In the genomic region with DNA sequence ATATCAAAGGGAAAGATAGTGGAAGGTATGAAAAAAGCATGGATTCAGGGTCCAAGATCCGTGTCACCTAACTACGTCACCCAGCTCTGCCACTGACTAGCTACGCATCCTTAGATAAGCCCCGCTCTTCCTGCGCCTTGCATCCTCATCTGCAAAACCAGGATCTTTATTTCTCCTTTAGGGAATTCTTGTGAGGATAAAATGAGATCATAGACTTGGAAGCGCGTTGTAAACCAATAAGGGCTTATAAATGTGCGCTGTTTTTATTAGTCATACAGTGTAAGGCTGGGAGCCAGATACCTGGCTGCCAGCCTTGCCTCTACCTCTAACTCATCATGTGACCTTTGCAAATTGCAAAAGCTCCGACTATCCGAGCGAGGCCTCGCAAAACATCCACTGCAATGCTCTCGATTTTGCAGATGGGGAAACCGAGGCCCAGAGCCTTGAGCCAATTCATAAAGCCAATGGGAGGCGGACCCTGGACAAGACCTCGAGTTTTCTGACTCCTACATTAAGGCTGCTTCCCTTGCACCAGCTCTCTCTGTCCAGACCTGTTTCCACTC, we compare ENCODE assay signal across 8 cellular contexts. TPM values are rescaled to one million over a fixed set of nuclear protein-coding genes. Genes with fewer than 3 reads are reported as not detected.
DNase-seq lines count a peak whose midpoint lies in the region; ATAC-seq lines count a peak whose summit lies in the region.

No MANE protein-coding gene starts in this region.

- H3K9me3 ChIP-seq in iPS-20b (ENCODE audit: insufficient read depth, low read depth, low read length): no peaks in the 10 kb centered on the region

- 0 out of 2 replicates have a peak, but pooled peaks cover 4% of the 10 kb centered on the region for H3K4me1 ChIP-seq in iPS-20b (ENCODE audit: insufficient read depth, low read length)

- no peaks in the 10 kb centered on the region for H3K9me3 Mint-ChIP-seq in activated naive CD8-positive, alpha-beta T cell treated with anti-CD3 and anti-CD28 coated beads, Interleukin-2, amount 10 ng/mL, durations not matched to agents 7 days and 5 days

- H3K27me3 ChIP-seq in iPS-20b (ENCODE audit: insufficient read depth, low read length): peaks cover 29% of the 10 kb centered on the region

- POLR2A ChIA-PET in activated naive CD8-positive, alpha-beta T cell treated with anti-CD3 and anti-CD28 coated beads, Interleukin-2, amount 10 ng/mL, durations not matched to agents 7 days and 5 days (lab: Charles Lee): interaction anchor here (0.6 to 1.8 kb wide), 6 partner anchors 9 to 208 kb away, joined by 3 to 20 read pairs (median 4); partner anchors contain the start of gene TMEM109

- H3K27ac Mint-ChIP-seq in activated naive CD8-positive, alpha-beta T cell treated with anti-CD3 and anti-CD28 coated beads, Interleukin-2, amount 10 ng/mL, durations not matched to agents 7 days and 5 days: peak overlapping the region; percentile 91

- peak overlapping the region; percentile 98 for H3K4me3 ChIP-seq in iPS-20b (ENCODE audit: low read length)

- no peaks in the 10 kb centered on the region for H3K27me3 Mint-ChIP-seq in activated naive CD8-positive, alpha-beta T cell treated with anti-CD3 and anti-CD28 coated beads, Interleukin-2, amount 10 ng/mL, durations not matched to agents 7 days and 5 days

- ATAC-seq in activated naive CD8-positive, alpha-beta T cell treated with anti-CD3 and anti-CD28 coated beads, Interleukin-2, amount 10 ng/mL, durations not matched to agents 7 days and 5 days (ENCODE audit: low read depth): no peak
- no peak for ATAC-seq in GM21528 (IDR thresholded peaks at IDR 0.05; ENCODE audit: low FRiP score, unreplicated experiment)

- H3K9ac ChIP-seq in iPS-20b (ENCODE audit: low read depth, low read length): peak overlapping the region; percentile 91

- H3K36me3 ChIP-seq in iPS-20b (ENCODE audit: insufficient read depth, low read depth, low read length): peaks cover 33% of the 10 kb centered on the region

- peak overlapping the region; percentile 46 for H3K27ac ChIP-seq in iPS-20b (ENCODE audit: low read length)

- peak overlapping the region; percentile 81 for H3K4me3 Mint-ChIP-seq in activated naive CD8-positive, alpha-beta T cell treated with anti-CD3 and anti-CD28 coated beads, Interleukin-2, amount 10 ng/mL, durations not matched to agents 7 days and 5 days

- H3K4me1 Mint-ChIP-seq in activated naive CD8-positive, alpha-beta T cell treated with anti-CD3 and anti-CD28 coated beads, Interleukin-2, amount 10 ng/mL, durations not matched to agents 7 days and 5 days: peaks cover 34% of the 10 kb centered on the region

- no peaks in the 10 kb centered on the region for H3K36me3 Mint-ChIP-seq in activated naive CD8-positive, alpha-beta T cell treated with anti-CD3 and anti-CD28 coated beads, Interleukin-2, amount 10 ng/mL, durations not matched to agents 7 days and 5 days

- DNase-seq in DMS79 (lab: John Stamatoyannopoulos, UW): peak; percentile 4
- DNase-seq in LHCN-M2 (ENCODE audit: low read depth): peak; percentile 37
- no peak for DNase-seq in activated naive CD8-positive, alpha-beta T cell treated with anti-CD3 and anti-CD28 coated beads, Interleukin-2, amount 10 ng/mL, durations not matched to agents 7 days and 5 days
- DNase-seq in stimulated activated CD8-positive, alpha-beta memory T cell treated with anti-CD3 and anti-CD28 coated beads, Interleukin-4, amount 100 ng/mL, for 48 hours: peak; percentile 38
- no peak for DNase-seq in activated gamma-delta T cell treated with Interleukin-2 at 50 U/mL for 16 hours
- DNase-seq in NCI-H2107 (lab: John Stamatoyannopoulos, UW): no peak

RNA-seq across cellular contexts. Expression of gene PRPF19, which starts 0.8 kb away (rescaled TPM):
- total RNA-seq in LHCN-M2 (2014; rRNA removed): 79.7 and 97.3 TPM in 2 replicates
- 66.6 TPM for polyA plus RNA-seq in LHCN-M2 (2012)
- 100 to 1,000 TPM in 1 of 2 experiments, 10 to 100 TPM in 1; 97.7 to 103 TPM for total RNA-seq in activated naive CD8-positive, alpha-beta T cell treated with anti-CD3 and anti-CD28 coated beads, Interleukin-2, amount 10 ng/mL, durations not matched to agents 7 days and 5 days

RNA-seq across cellular contexts. Expression of gene TMEM109, which starts 8.3 kb away (rescaled TPM):
- total RNA-seq in LHCN-M2 (2014; rRNA removed): 85.0 and 94.1 TPM in 2 replicates
- 106 TPM for polyA plus RNA-seq in LHCN-M2 (2012)
- 100 to 1,000 TPM in 1 of 2 experiments, 10 to 100 TPM in 1; 97.8 to 102 TPM for total RNA-seq in activated naive CD8-positive, alpha-beta T cell treated with anti-CD3 and anti-CD28 coated beads, Interleukin-2, amount 10 ng/mL, durations not matched to agents 7 days and 5 days

RNA-seq across cellular contexts. Expression of gene TMEM132A, which starts 18.6 kb away (rescaled TPM):
- total RNA-seq in LHCN-M2 (2014; rRNA removed): 36.7 and 41.1 TPM in 2 replicates
- 24.2 TPM for polyA plus RNA-seq in LHCN-M2 (2012)
- total RNA-seq in activated naive CD8-positive, alpha-beta T cell treated with anti-CD3 and anti-CD28 coated beads, Interleukin-2, amount 10 ng/mL, durations not matched to agents 7 days and 5 days: 1 to 10 TPM in 1 of 2 experiments, under 1 TPM in 1; 0.80 to 1.3 TPM

RNA-seq across cellular contexts. Expression of gene ZP1, which starts 38.3 kb away (rescaled TPM):
- 0.57 TPM in 1 of 2 replicates, not detected in the other for total RNA-seq in LHCN-M2 (2014; rRNA removed)
- 0.18 TPM for polyA plus RNA-seq in LHCN-M2 (2012)
- under 1 TPM; 0.44 to 0.60 TPM for total RNA-seq in activated naive CD8-positive, alpha-beta T cell treated with anti-CD3 and anti-CD28 coated beads, Interleukin-2, amount 10 ng/mL, durations not matched to agents 7 days and 5 days

RNA-seq across cellular contexts. Expression of gene SLC15A3, which starts 46.3 kb away (rescaled TPM):
- total RNA-seq in LHCN-M2 (2014; rRNA removed): 4.2 and 8.6 TPM in 2 replicates
- 14.4 TPM for polyA plus RNA-seq in LHCN-M2 (2012)
- total RNA-seq in activated naive CD8-positive, alpha-beta T cell treated with anti-CD3 and anti-CD28 coated beads, Interleukin-2, amount 10 ng/mL, durations not matched to agents 7 days and 5 days: 1 to 10 TPM; 7.2 to 7.4 TPM

Comparison
In these comparisons a context has a peak if more than half of its experiments do, and no peak if none do; other contexts are left out.
1. DNase-seq: peak in DMS79 (single experiment), LHCN-M2 (single experiment) and stimulated activated CD8-positive, alpha-beta memory T cell treated with anti-CD3 and anti-CD28 coated beads, Interleukin-4, amount 100 ng/mL, for 48 hours (single experiment); none in activated naive CD8-positive, alpha-beta T cell treated with anti-CD3 and anti-CD28 coated beads, Interleukin-2, amount 10 ng/mL, durations not matched to agents 7 days and 5 days (single experiment), activated gamma-delta T cell treated with Interleukin-2 at 50 U/mL for 16 hours (single experiment) and NCI-H2107 (single experiment).
2. RNA of gene TMEM132A, which starts 18.6 kb away (total RNA-seq): 36.7 to 41.1 TPM in LHCN-M2; 0.80 to 1.3 TPM in activated naive CD8-positive, alpha-beta T cell treated with anti-CD3 and anti-CD28 coated beads, Interleukin-2, amount 10 ng/mL, durations not matched to agents 7 days and 5 days; every median in the first group is over 10 times any median in the second.